2 cellular contexts compared by ENCODE assay signal in the genomic region with DNA sequence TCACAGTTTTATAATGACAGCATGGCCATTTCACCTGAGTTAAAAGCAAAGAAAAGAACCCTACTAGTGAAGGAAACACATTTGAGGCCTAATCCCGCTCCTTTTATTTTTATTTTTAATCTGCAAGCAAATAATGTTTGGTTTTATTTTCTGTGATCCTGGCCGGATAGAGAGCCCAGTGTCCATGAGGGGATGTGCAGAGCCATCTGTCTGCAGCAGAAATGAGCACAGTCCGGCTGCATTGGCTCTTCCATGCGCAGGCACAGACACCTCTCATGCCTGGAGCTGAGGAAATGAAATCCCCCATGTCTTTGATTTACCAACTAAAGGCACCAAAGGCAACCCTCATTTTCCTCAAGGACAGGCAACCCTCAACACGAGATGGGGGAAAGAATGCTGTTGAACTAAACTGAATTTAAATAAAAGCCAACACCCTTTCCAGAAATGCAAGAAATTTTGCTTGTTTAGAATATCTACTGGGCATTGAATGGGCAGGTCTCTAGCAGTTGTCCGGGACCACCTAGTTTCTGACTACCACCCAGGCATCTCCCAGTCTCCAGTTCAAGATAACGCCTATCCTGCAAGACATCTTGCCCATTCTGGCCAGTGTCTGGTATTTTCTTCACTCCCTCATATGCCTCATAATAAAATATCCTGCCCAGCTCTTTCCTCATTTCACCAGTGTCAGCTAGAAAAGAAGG.
TF ChIP-seq lines count a peak whose summit lies in the region.

No MANE protein-coding gene starts in this region.

TF ChIP-seq in GM23338, 12 proteins besides CTCF, POLR2A, EP300 and RAD21 (continues in another document):
- TF ChIP-seq EZH2phosphoT487 (IDR thresholded peaks at IDR 0.05; ENCODE audit: unreplicated experiment): no peak
- TF ChIP-seq CREB1 (CRISPR knock-in tag; IDR thresholded peaks at IDR 0.05; ENCODE audit: low read depth): no peak
- no peak for TF ChIP-seq ZNF331 (CRISPR knock-in tag; IDR thresholded peaks at IDR 0.05; ENCODE audit: low read depth)
- TF ChIP-seq EZH2 (IDR thresholded peaks at IDR 0.05; ENCODE audit: low read depth, unreplicated experiment): no peak
- TF ChIP-seq POLR2AphosphoS5 (IDR thresholded peaks at IDR 0.05; ENCODE audit: low read depth): no peak
- TF ChIP-seq JUNB (IDR thresholded peaks at IDR 0.05; ENCODE audit: unreplicated experiment): no peak
- TF ChIP-seq, protein P1, sequence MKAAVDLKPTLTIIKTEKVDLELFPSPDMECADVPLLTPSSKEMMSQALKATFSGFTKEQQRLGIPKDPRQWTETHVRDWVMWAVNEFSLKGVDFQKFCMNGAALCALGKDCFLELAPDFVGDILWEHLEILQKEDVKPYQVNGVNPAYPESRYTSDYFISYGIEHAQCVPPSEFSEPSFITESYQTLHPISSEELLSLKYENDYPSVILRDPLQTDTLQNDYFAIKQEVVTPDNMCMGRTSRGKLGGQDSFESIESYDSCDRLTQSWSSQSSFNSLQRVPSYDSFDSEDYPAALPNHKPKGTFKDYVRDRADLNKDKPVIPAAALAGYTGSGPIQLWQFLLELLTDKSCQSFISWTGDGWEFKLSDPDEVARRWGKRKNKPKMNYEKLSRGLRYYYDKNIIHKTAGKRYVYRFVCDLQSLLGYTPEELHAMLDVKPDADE (IDR thresholded peaks at IDR 0.05): no peak
- TF ChIP-seq NANOG (IDR thresholded peaks at IDR 0.05; ENCODE audit: borderline replicate concordance): no peak
- TF ChIP-seq ZNF114 (CRISPR knock-in tag; IDR thresholded peaks at IDR 0.05): no peak
- TF ChIP-seq, protein P2, sequence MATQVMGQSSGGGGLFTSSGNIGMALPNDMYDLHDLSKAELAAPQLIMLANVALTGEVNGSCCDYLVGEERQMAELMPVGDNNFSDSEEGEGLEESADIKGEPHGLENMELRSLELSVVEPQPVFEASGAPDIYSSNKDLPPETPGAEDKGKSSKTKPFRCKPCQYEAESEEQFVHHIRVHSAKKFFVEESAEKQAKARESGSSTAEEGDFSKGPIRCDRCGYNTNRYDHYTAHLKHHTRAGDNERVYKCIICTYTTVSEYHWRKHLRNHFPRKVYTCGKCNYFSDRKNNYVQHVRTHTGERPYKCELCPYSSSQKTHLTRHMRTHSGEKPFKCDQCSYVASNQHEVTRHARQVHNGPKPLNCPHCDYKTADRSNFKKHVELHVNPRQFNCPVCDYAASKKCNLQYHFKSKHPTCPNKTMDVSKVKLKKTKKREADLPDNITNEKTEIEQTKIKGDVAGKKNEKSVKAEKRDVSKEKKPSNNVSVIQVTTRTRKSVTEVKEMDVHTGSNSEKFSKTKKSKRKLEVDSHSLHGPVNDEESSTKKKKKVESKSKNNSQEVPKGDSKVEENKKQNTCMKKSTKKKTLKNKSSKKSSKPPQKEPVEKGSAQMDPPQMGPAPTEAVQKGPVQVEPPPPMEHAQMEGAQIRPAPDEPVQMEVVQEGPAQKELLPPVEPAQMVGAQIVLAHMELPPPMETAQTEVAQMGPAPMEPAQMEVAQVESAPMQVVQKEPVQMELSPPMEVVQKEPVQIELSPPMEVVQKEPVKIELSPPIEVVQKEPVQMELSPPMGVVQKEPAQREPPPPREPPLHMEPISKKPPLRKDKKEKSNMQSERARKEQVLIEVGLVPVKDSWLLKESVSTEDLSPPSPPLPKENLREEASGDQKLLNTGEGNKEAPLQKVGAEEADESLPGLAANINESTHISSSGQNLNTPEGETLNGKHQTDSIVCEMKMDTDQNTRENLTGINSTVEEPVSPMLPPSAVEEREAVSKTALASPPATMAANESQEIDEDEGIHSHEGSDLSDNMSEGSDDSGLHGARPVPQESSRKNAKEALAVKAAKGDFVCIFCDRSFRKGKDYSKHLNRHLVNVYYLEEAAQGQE (IDR thresholded peaks at IDR 0.05; ENCODE audit: unreplicated experiment): no peak

TF ChIP-seq in H1, 55 proteins besides CTCF, POLR2A, EP300 and RAD21:
- TF ChIP-seq TBP (IDR thresholded peaks at IDR 0.05; ENCODE audit: low read depth, low read length) (no peak), SP2 (IDR thresholded peaks at IDR 0.05; ENCODE audit: low read length) (no peak), FOSL1 (IDR thresholded peaks at IDR 0.05; ENCODE audit: insufficient read depth, low read depth, low read length) (no peak)
